In the genomic region with DNA sequence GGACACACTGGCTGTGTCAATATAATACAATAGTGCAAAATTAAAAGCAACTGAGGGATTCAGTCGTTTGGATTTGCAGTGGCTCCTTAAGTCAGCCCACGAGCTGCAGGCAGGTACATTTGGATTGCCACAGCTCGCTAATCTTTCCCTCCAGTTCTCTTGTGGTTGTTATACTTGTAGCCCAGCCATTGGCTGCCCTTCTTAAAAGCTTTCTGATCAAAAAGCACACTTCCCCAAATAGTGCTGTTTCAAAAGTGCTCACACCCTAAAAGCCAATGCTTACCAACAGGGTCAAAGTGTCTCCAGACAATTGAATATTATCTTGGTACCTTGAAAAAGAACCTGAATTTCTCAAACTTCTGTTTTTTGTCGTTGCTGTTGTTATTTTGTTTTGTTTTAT, we compare ENCODE assay signal across 18 cellular contexts.
"Had no signal": no experiment of that assay in that cellular context is flagged by ENCODE, and none has a peak within 500 bp of the region (broad histone marks: within the 10 kb centered on the region; RNA-seq: fewer than 3 reads in every experiment).

No MANE protein-coding gene starts in this region.

- H3K9me3 Mint-ChIP-seq: activated B cell treated with CpG ODN at 0.5 μM for 24 hours; activated CD4-positive, alpha-beta memory T cell treated with anti-CD3 and anti-CD28 coated beads, Interleukin-2, amount 10 ng/mL, durations not matched to agents 7 days and 5 days had no signal

- H3K4me1 ChIP-seq: esophagus muscularis mucosa, left ventricle myocardium inferior, spleen, upper lobe of left lung had no signal

- DNase-seq: activated B cell treated with CpG ODN at 0.5 μM for 24 hours; activated CD4-positive, alpha-beta memory T cell treated with anti-CD3 and anti-CD28 coated beads, Interleukin-2, amount 10 ng/mL, durations not matched to agents 7 days and 5 days; activated CD4-positive, alpha-beta T cell treated with anti-CD3 and anti-CD28 coated beads for 4 hours; activated effector memory CD4-positive, alpha-beta T cell treated with Interleukin-2 at 50 U/mL for 16 hours; activated naive CD4-positive, alpha-beta T cell treated with anti-CD3 and anti-CD28 coated beads, Interleukin-2, amount 10 ng/mL, durations not matched to agents 7 days and 5 days; activated T-cell treated with anti-CD3 and anti-CD28 coated beads, Interleukin-2, amount 50 U/mL, for 72 hours; cerebellar nuclear complex; glutamatergic neuron; hippocampal formation; kidney glomerular epithelial cell; left ventricle myocardium inferior; naive thymus-derived CD4-positive, alpha-beta T cell; spleen; stimulated activated CD4-positive, alpha-beta T cell treated with anti-CD3 and anti-CD28 coated beads, Interleukin-4, amount 100 ng/mL, for 1 hour; stimulated activated naive CD4-positive, alpha-beta T cell treated with Interleukin-2 at 50 U/mL for 16 hours; upper lobe of left lung had no signal

- H3K36me3 Mint-ChIP-seq: activated naive CD4-positive, alpha-beta T cell treated with anti-CD3 and anti-CD28 coated beads, Interleukin-2, amount 10 ng/mL, durations not matched to agents 7 days and 5 days; naive thymus-derived CD4-positive, alpha-beta T cell had no signal

- H3K27me3 ChIP-seq: esophagus muscularis mucosa, spleen, upper lobe of left lung had no signal

- H3K27ac Mint-ChIP-seq: activated B cell treated with CpG ODN at 0.5 μM for 24 hours; activated CD4-positive, alpha-beta memory T cell treated with anti-CD3 and anti-CD28 coated beads, Interleukin-2, amount 10 ng/mL, durations not matched to agents 7 days and 5 days; activated naive CD4-positive, alpha-beta T cell treated with anti-CD3 and anti-CD28 coated beads, Interleukin-2, amount 10 ng/mL, durations not matched to agents 7 days and 5 days; activated T-cell treated with anti-CD3 and anti-CD28 coated beads, Interleukin-2, amount 50 U/mL, for 72 hours; naive thymus-derived CD4-positive, alpha-beta T cell had no signal

- ATAC-seq: activated T-cell treated with anti-CD3 and anti-CD28 coated beads, Interleukin-2, amount 50 U/mL, for 72 hours; naive thymus-derived CD4-positive, alpha-beta T cell had no signal

- H3K4me3 Mint-ChIP-seq: activated B cell treated with CpG ODN at 0.5 μM for 24 hours; activated CD4-positive, alpha-beta memory T cell treated with anti-CD3 and anti-CD28 coated beads, Interleukin-2, amount 10 ng/mL, durations not matched to agents 7 days and 5 days; activated naive CD4-positive, alpha-beta T cell treated with anti-CD3 and anti-CD28 coated beads, Interleukin-2, amount 10 ng/mL, durations not matched to agents 7 days and 5 days; activated T-cell treated with anti-CD3 and anti-CD28 coated beads, Interleukin-2, amount 50 U/mL, for 72 hours; naive thymus-derived CD4-positive, alpha-beta T cell had no signal

- H3K9me3 ChIP-seq: esophagus muscularis mucosa, left ventricle myocardium inferior, upper lobe of left lung had no signal

- H3K36me3 ChIP-seq: esophagus muscularis mucosa, left ventricle myocardium inferior, spleen, upper lobe of left lung had no signal

- H3K27ac ChIP-seq: coronary artery, esophagus muscularis mucosa, left ventricle myocardium inferior, spleen, upper lobe of left lung had no signal

- H3K4me3 ChIP-seq: coronary artery, esophagus muscularis mucosa, left ventricle myocardium inferior, spleen, upper lobe of left lung had no signal

- H3K27me3 Mint-ChIP-seq: activated B cell treated with CpG ODN at 0.5 μM for 24 hours; activated CD4-positive, alpha-beta memory T cell treated with anti-CD3 and anti-CD28 coated beads, Interleukin-2, amount 10 ng/mL, durations not matched to agents 7 days and 5 days; activated naive CD4-positive, alpha-beta T cell treated with anti-CD3 and anti-CD28 coated beads, Interleukin-2, amount 10 ng/mL, durations not matched to agents 7 days and 5 days; naive thymus-derived CD4-positive, alpha-beta T cell had no signal

- H3K4me1 Mint-ChIP-seq: activated B cell treated with CpG ODN at 0.5 μM for 24 hours; activated CD4-positive, alpha-beta memory T cell treated with anti-CD3 and anti-CD28 coated beads, Interleukin-2, amount 10 ng/mL, durations not matched to agents 7 days and 5 days; activated naive CD4-positive, alpha-beta T cell treated with anti-CD3 and anti-CD28 coated beads, Interleukin-2, amount 10 ng/mL, durations not matched to agents 7 days and 5 days; naive thymus-derived CD4-positive, alpha-beta T cell had no signal
